ENCODE assay signal across 8 cellular contexts in genomic region chr20:20743511-20744169, GRCh38. TPM values are rescaled to one million over a fixed set of nuclear protein-coding genes. Genes with fewer than 3 reads are reported as not detected.
DNase-seq lines count a peak whose midpoint lies in the region; ATAC-seq, FAIRE-seq and TF ChIP-seq lines count a peak whose summit lies in the region.

No MANE protein-coding gene starts in this region.

- H3K4me3 ChIP-seq in NB4 (ENCODE audit: low read depth, low read length) (peak overlapping the region; percentile 59), subcutaneous abdominal adipose tissue (ENCODE audit: low read depth in 1 of 5, low read length in 5 of 5) (peak overlapping the region; percentile 17 to 61 (median 32))

- peaks cover 22 to 56% (median 49%) of the 10 kb centered on the region in 5 donors for H3K4me1 ChIP-seq in subcutaneous abdominal adipose tissue (ENCODE audit: control insufficient read depth in 5 of 5, insufficient read depth in 5 of 5, low read length in 5 of 5)

- TF ChIP-seq CTCF in NB4 (IDR thresholded peaks at IDR 0.05; ENCODE audit: low read depth, low read length) = no peak
- TF ChIP-seq CTCF in brain (conservative IDR thresholded peaks at IDR 0.05) = no peak

- peaks cover 48% of the 10 kb centered on the region for H3K4me1 Mint-ChIP-seq in brain
- no peaks in the 10 kb centered on the region for H3K4me1 Mint-ChIP-seq in activated CD4-positive, alpha-beta memory T cell treated with anti-CD3 and anti-CD28 coated beads for 36 hours (ENCODE audit: low read depth)

- DNase-seq in NB4 (ENCODE audit: low read depth) = peak; percentile 93
- DNase-seq in left lobe of liver (ENCODE audit: low spot score) = peak; percentile 79
- DNase-seq in activated CD4-positive, alpha-beta memory T cell treated with anti-CD3 and anti-CD28 coated beads for 36 hours = no peak
- DNase-seq in RCC 7860 (ENCODE audit: low spot score) = no peak

- TF ChIP-seq POLR2A in NB4 (IDR thresholded peaks at IDR 0.05; ENCODE audit: extremely low read depth, insufficient read length) = peak; percentile 71

- no peaks in the 10 kb centered on the region for H3K27me3 Mint-ChIP-seq in brain
- peaks cover 22% of the 10 kb centered on the region for H3K27me3 Mint-ChIP-seq in activated CD4-positive, alpha-beta memory T cell treated with anti-CD3 and anti-CD28 coated beads for 36 hours

- H3K27ac ChIP-seq in subcutaneous abdominal adipose tissue (ENCODE audit: low read depth, low read length) = peak overlapping the region; percentile 78

- FAIRE-seq in RCC 7860 (lab: Jason Lieb, UNC) = no peak

- H3K36me3 Mint-ChIP-seq in brain = no peaks in the 10 kb centered on the region
- no peaks in the 10 kb centered on the region for H3K36me3 Mint-ChIP-seq in activated CD4-positive, alpha-beta memory T cell treated with anti-CD3 and anti-CD28 coated beads for 36 hours

- POLR2A ChIA-PET in activated CD4-positive, alpha-beta memory T cell treated with anti-CD3 and anti-CD28 coated beads for 36 hours (lab: Charles Lee) = no interaction called here

- ATAC-seq in GM18868 (IDR thresholded peaks at IDR 0.05; ENCODE audit: unreplicated experiment) = peak; percentile 95
- peak; percentile 80 for ATAC-seq in left lobe of liver
- ATAC-seq in HG02852 (IDR thresholded peaks at IDR 0.05; ENCODE audit: unreplicated experiment) = no peak

- intact Hi-C loops in activated CD4-positive, alpha-beta memory T cell treated with anti-CD3 and anti-CD28 coated beads for 36 hours (cut with micrococcal nuclease) = no loop called here

- CTCF ChIA-PET in activated CD4-positive, alpha-beta memory T cell treated with anti-CD3 and anti-CD28 coated beads for 36 hours (lab: Charles Lee) = no interaction called here

- peak overlapping the region; percentile 55 to 84 (median 76) for H3K4me3 Mint-ChIP-seq in brain
- H3K4me3 Mint-ChIP-seq in activated CD4-positive, alpha-beta memory T cell treated with anti-CD3 and anti-CD28 coated beads for 36 hours = no peak overlapping the region

- no peaks in the 10 kb centered on the region for H3K27me3 ChIP-seq in subcutaneous abdominal adipose tissue (ENCODE audit: control insufficient read depth in 5 of 5, insufficient read depth in 4 of 5, low read length in 5 of 5)

- H3K9me3 ChIP-seq in subcutaneous abdominal adipose tissue (ENCODE audit: control insufficient read depth in 5 of 5, low read length in 5 of 5) = peaks cover 0 to 8% (median 0%) of the 10 kb centered on the region in 5 donors

- H3K9ac ChIP-seq in subcutaneous abdominal adipose tissue (ENCODE audit: low read length in 5 of 5) = peak overlapping the region; percentile 4 to 69 (median 49)

- H3K9me3 Mint-ChIP-seq in brain = peaks cover 0 to 1% (median 0%) of the 10 kb centered on the region in 5 experiments
- H3K9me3 Mint-ChIP-seq in activated CD4-positive, alpha-beta memory T cell treated with anti-CD3 and anti-CD28 coated beads for 36 hours = peaks cover 3% of the 10 kb centered on the region

- H3K27ac Mint-ChIP-seq in brain = peak overlapping the region; percentile 92 to 98 (median 95)
- H3K27ac Mint-ChIP-seq in activated CD4-positive, alpha-beta memory T cell treated with anti-CD3 and anti-CD28 coated beads for 36 hours = no peak overlapping the region

- no peaks in the 10 kb centered on the region for H3K36me3 ChIP-seq in subcutaneous abdominal adipose tissue (ENCODE audit: control insufficient read depth in 5 of 5, insufficient read depth in 5 of 5, low read length in 5 of 5)

RNA-seq across cellular contexts. Expression of gene RALGAPA2, which starts 31.2 kb away (rescaled TPM):
- 12.5 TPM for polyA plus RNA-seq in brain (ENCODE audit: insufficient read depth, low read depth, low replicate concordance)
- 52.0 TPM for total RNA-seq in left lobe of liver
- 10 to 100 TPM; 15.9 to 16.6 TPM for total RNA-seq in activated CD4-positive, alpha-beta memory T cell treated with anti-CD3 and anti-CD28 coated beads for 36 hours

Comparison
In these comparisons a context has a peak if more than half of its experiments do, and no peak if none do; other contexts are left out.
1. DNase-seq: peak in NB4 (single experiment) and left lobe of liver (single experiment); none in activated CD4-positive, alpha-beta memory T cell treated with anti-CD3 and anti-CD28 coated beads for 36 hours (single experiment) and RCC 7860 (single experiment).